25 cellular contexts compared by ENCODE assay signal in the genomic region with DNA sequence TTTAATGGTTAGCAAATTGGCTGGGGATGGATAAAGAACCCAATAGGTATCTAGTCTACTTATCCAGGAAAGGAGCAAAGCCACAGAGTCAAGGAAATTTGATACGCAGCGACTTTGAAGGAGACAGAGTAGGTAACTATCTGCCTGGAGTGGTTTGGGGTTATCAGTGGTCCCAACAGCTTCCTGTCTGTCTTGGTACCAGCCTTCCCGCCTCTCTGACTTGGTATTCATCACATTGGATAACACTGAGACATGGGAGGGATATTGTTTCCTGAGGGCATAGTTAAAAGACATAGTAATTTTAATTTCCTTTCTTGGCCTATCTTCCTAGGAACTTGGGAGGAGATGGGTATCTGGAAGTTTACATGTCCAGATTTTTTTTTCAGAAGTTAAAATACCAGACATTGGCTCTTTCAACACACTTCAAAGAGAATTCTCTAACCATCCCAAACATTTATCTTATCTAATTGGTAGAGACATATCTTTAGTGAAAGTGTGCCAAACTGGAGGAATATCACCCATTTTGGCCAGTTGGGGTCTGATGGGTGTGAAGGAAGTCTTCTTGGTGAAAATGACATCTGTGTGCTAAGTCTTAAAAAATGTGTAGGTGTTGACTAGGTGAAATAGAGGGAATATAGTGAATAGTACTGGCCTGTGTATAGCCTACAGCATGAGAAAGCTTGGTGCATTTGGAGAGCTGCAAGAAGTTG.
"Had no signal": no experiment of that assay in that cellular context is flagged by ENCODE, and none has a peak within 500 bp of the region (broad histone marks: within the 10 kb centered on the region; RNA-seq: fewer than 3 reads in every experiment).

No MANE protein-coding gene starts in this region.

- H3K27ac ChIP-seq: neural progenitor cell, ovary, parathyroid adenoma, psoas muscle, right lobe of liver, sigmoid colon, suprapubic skin, testis, tibial artery, transverse colon, upper lobe of right lung, uterus had no signal

- H3K79me2 ChIP-seq: parathyroid adenoma had no signal

- H3K4me3 ChIP-seq: neural progenitor cell, ovary, psoas muscle, right lobe of liver, sigmoid colon, suprapubic skin, testis, tibial artery, transverse colon, upper lobe of right lung, uterus had no signal

- H3K9ac ChIP-seq: neural progenitor cell, parathyroid adenoma had no signal

- H3K4me2 ChIP-seq: neural progenitor cell had no signal

- DNase-seq: natural killer cell; occipital lobe; ovary; posterior cingulate gyrus; psoas muscle; right lobe of liver; sigmoid colon; small intestine; stimulated activated CD4-positive, alpha-beta T cell treated with anti-CD3 and anti-CD28 coated beads, Interleukin-15, amount 100 ng/mL, for 24 hours; stimulated activated CD4-positive, alpha-beta T cell treated with anti-CD3 and anti-CD28 coated beads, Interleukin-2, amount 100 ng/mL, for 24 hours; stimulated activated CD4-positive, alpha-beta T cell treated with anti-CD3 and anti-CD28 coated beads, Interleukin-2, amount 100 ng/mL, for 48 hours; stimulated activated CD4-positive, alpha-beta T cell treated with anti-CD3 and anti-CD28 coated beads, Interleukin-4, amount 100 ng/mL, for 24 hours; stimulated activated CD8-positive, alpha-beta memory T cell treated with anti-CD3 and anti-CD28 coated beads, Interleukin-4, amount 100 ng/mL, for 48 hours; stimulated activated naive CD4-positive, alpha-beta T cell; stimulated activated naive CD8-positive, alpha-beta T cell treated with anti-CD3 and anti-CD28 coated beads, Interleukin-15, amount 100 ng/mL, for 72 hours; stimulated activated naive CD8-positive, alpha-beta T cell treated with anti-CD3 and anti-CD28 coated beads, Interleukin-15, Interleukin-2, amounts not matched to agents 100 U/mL and 50 U/mL, for 24 hours; substantia nigra; testis; tibial artery; transverse colon; upper lobe of right lung; uterus had no signal

- H3K4me1 ChIP-seq: parathyroid adenoma, psoas muscle, right lobe of liver, sigmoid colon, suprapubic skin, testis, tibial artery, transverse colon, upper lobe of right lung, uterus had no signal

- H3K36me3 ChIP-seq: neural progenitor cell, ovary, right lobe of liver, sigmoid colon, suprapubic skin, transverse colon, upper lobe of right lung, uterus had no signal

- H3K27me3 ChIP-seq: neural progenitor cell, ovary, right lobe of liver, sigmoid colon, suprapubic skin, testis, tibial artery, transverse colon, upper lobe of right lung, uterus had no signal
